8 cellular contexts compared by ENCODE assay signal in genomic region chr20:50913976-50914375, GRCh38. TPM values are rescaled to one million over a fixed set of nuclear protein-coding genes. Genes with fewer than 3 reads are reported as not detected.
DNase-seq lines count a peak whose midpoint lies in the region; ATAC-seq, FAIRE-seq and TF ChIP-seq lines count a peak whose summit lies in the region.

No MANE protein-coding gene starts in this region.

- H3K9me3 Mint-ChIP-seq in osteocyte (ENCODE audit: unreplicated experiment), result no peaks in the 10 kb centered on the region

- H3K27me3 ChIP-seq in K562 (ENCODE audit: control insufficient read depth in 2 of 2, insufficient read depth in 2 of 2, low read length in 2 of 2), result no peaks in the 10 kb centered on the region

- peaks cover 83% of the 10 kb centered on the region for H3K4me1 Mint-ChIP-seq in osteocyte (ENCODE audit: unreplicated experiment)

- H3K9me1 ChIP-seq in K562 (ENCODE audit: control insufficient read depth, insufficient read depth, low read length), result no peaks in the 10 kb centered on the region

- DNase-seq in NCI-H82 (lab: John Stamatoyannopoulos, UW) (peak; percentile 32), NCI-H82 treated with DMSO at 0.1 percent for 48 hours (lab: John Stamatoyannopoulos, UW; ENCODE audit: unreplicated experiment) (no peak), NB4 (ENCODE audit: low read depth) (peak; percentile 31), K562 (ENCODE audit: extremely low read depth in 1 of 4, low spot score in 3 of 4) (peak; percentile 27 to 72 (median 38)), osteocyte (ENCODE audit: extremely low spot score, unreplicated experiment) (no peak)

- BruUV-seq in K562 (replicated peaks; lab: Mats Ljungman, UMichigan), result no TSS peak

- TF ChIP-seq POLR2A in NB4 (IDR thresholded peaks at IDR 0.05; ENCODE audit: extremely low read depth, insufficient read length) (no peak), K562 (conservative IDR thresholded peaks at IDR 0.05) (no peak)

- H2AFZ ChIP-seq in K562 (ENCODE audit: low read depth, low read length), result no peak overlapping the region

- POLR2A ChIA-PET in K562 (lab: Yijun Ruan, JAX), result interaction anchor here (0.9 to 3.8 kb wide), 3 partner anchors 8 to 45 kb away, joined by 3 to 30 read pairs (median 4); partner anchors contain the start of genes DPM1 and MOCS3

- H3K4me1 ChIP-seq in K562 (replicated peaks in 1 of 2; ENCODE audit: control insufficient read depth in 2 of 2, insufficient read depth in 2 of 2, low read length in 2 of 2), result peaks cover 7 to 43% of the 10 kb centered on the region in 2 experiments

- H3K4me3 Mint-ChIP-seq in osteocyte (ENCODE audit: unreplicated experiment), result no peak overlapping the region

- peaks cover 100% of the 10 kb centered on the region for H3K79me2 ChIP-seq in K562 (ENCODE audit: control insufficient read depth, insufficient read depth, low read length)

- no peak overlapping the region for H3K4me2 ChIP-seq in K562 (ENCODE audit: insufficient read depth, low read length)

- H4K20me1 ChIP-seq in K562 (replicated peaks; ENCODE audit: control insufficient read depth, insufficient read depth, low read length), result peaks cover 55% of the 10 kb centered on the region

- peaks cover 10% of the 10 kb centered on the region for H3K36me3 Mint-ChIP-seq in osteocyte (ENCODE audit: unreplicated experiment)

- H3K9ac ChIP-seq in K562 (ENCODE audit: insufficient read depth in 1 of 2, low read depth in 2 of 2, low read length in 2 of 2), result no peak overlapping the region

- FAIRE-seq in K562 (lab: Jason Lieb, UNC), result peak; percentile 78

- no peaks in the 10 kb centered on the region for H3K27me3 Mint-ChIP-seq in osteocyte (ENCODE audit: unreplicated experiment)

- ATAC-seq in K562, result peak; percentile 76
- no peak for ATAC-seq in GM21576 (IDR thresholded peaks at IDR 0.05; ENCODE audit: unreplicated experiment)
- ATAC-seq in GM18511 (IDR thresholded peaks at IDR 0.05; ENCODE audit: unreplicated experiment), result no peak
- no peak for ATAC-seq in GM21528 (IDR thresholded peaks at IDR 0.05; ENCODE audit: low FRiP score, unreplicated experiment)

- H3K36me3 ChIP-seq in K562 (ENCODE audit: control insufficient read depth, insufficient read depth, low read length), result peaks cover 84% of the 10 kb centered on the region

- peak overlapping the region; percentile 9; the same call in 2 of the 3 replicates for H3K27ac ChIP-seq in K562 (ENCODE audit: extremely low read depth, low read depth, low read length)

- CTCF ChIA-PET in K562 (lab: Yijun Ruan, JAX; ENCODE audit: low intra/inter-chr PET ratio), result no interaction called here

- H3K27ac Mint-ChIP-seq in osteocyte (ENCODE audit: unreplicated experiment), result peak overlapping the region; percentile 67

- no peaks in the 10 kb centered on the region for H3K9me3 ChIP-seq in K562 (replicated peaks; ENCODE audit: control insufficient read depth, insufficient read depth, low read depth, low read length)

- in situ Hi-C loops in K562 (cut with MboI), result no loop called here

- TF ChIP-seq CTCF in NB4 (IDR thresholded peaks at IDR 0.05; ENCODE audit: low read depth, low read length) (no peak), K562 (IDR thresholded peaks at IDR 0.05 in 2 of 3, conservative IDR thresholded peaks at IDR 0.05 in 1 of 3; ENCODE audit: insufficient read depth in 2 of 3, low read depth in 1 of 3, low read length in 3 of 3) (no peak), osteocyte (IDR thresholded peaks at IDR 0.05) (no peak)

- TF ChIP-seq EP300 in K562 (IDR thresholded peaks at IDR 0.05; ENCODE audit: low read length), result no peak

- H3K4me3 ChIP-seq in NB4 (ENCODE audit: low read depth, low read length) (no peak overlapping the region), K562 (no peak overlapping the region)

- no peak for TF ChIP-seq RAD21 in K562 (CRISPR knock-in tag; conservative IDR thresholded peaks at IDR 0.05 in 1 of 2, IDR thresholded peaks at IDR 0.05 in 1 of 2)

- intact Hi-C loops in K562 (cut with micrococcal nuclease), result no loop called here

TF ChIP-seq in K562, 482 proteins besides CTCF, POLR2A, EP300 and RAD21 (continues in another document):
- TF ChIP-seq ZSCAN29 (IDR thresholded peaks at IDR 0.05), result no peak
- TF ChIP-seq PCBP1 (IDR thresholded peaks at IDR 0.05; ENCODE audit: low read depth, low read length, poor library complexity, severe bottlenecking), result no peak
- no peak for TF ChIP-seq MEF2A (IDR thresholded peaks at IDR 0.05; ENCODE audit: control insufficient read depth, low read depth, low read length)
- TF ChIP-seq NR2C1 (IDR thresholded peaks at IDR 0.05), result no peak
- TF ChIP-seq NR2C1 (tag; IDR thresholded peaks at IDR 0.05), result no peak
- TF ChIP-seq MXI1 (IDR thresholded peaks at IDR 0.05; ENCODE audit: low read depth, low read length), result no peak
- no peak for TF ChIP-seq PRMT5 (CRISPR knock-in tag; IDR thresholded peaks at IDR 0.05)
- TF ChIP-seq CTBP1 (IDR thresholded peaks at IDR 0.05; ENCODE audit: borderline replicate concordance), result peak; percentile 55; the same call in 1 of the 2 replicates
- no peak for TF ChIP-seq PRPF4 (IDR thresholded peaks at IDR 0.05; ENCODE audit: insufficient read depth, low read depth, low read length, poor library complexity, severe bottlenecking)
- no peak for TF ChIP-seq MAFK (IDR thresholded peaks at IDR 0.05; ENCODE audit: low read length)
- no peak for TF ChIP-seq ZNF232 (CRISPR knock-in tag; IDR thresholded peaks at IDR 0.05)

RNA-seq across cellular contexts. Expression of gene ADNP, which starts 17.3 kb away (rescaled TPM):
- 37.0 and 96.7 TPM in 2 replicates for total RNA-seq in K562 (2011; cell fraction: chromatin; rRNA removed; ENCODE audit: low replicate concordance)
- total RNA-seq in K562 (2011; cell fraction: nucleolus; rRNA removed), result 22.0 and 32.6 TPM in 2 replicates
- 53.4 and 65.7 TPM in 2 replicates for total RNA-seq in K562 (2011; cell fraction: nucleoplasm; rRNA removed)
- total RNA-seq in K562 (2014; rRNA removed), result 17.8 and 18.7 TPM in 2 replicates
- 24.5 and 26.1 TPM in 2 replicates for total RNA-seq in K562 (2014; rRNA removed; fragmentation: Illumina TruSeq; extraction: Trizol)
- 20.7 and 25.0 TPM in 2 replicates for total RNA-seq in K562 (2015; rRNA removed; fragmentation: Illumina TruSeq; extraction: Trizol)
- 52.2 and 59.9 TPM in 2 replicates for total RNA-seq in K562 (2021)
- 19.4 and 22.9 TPM in 2 replicates for polyA plus RNA-seq in K562 (2011; rRNA removed)
- polyA plus RNA-seq in K562 (2011; cell fraction: cytosol; rRNA removed), result 8.7 and 15.8 TPM in 2 replicates
- polyA plus RNA-seq in K562 (2011; cell fraction: nucleus; rRNA removed), result 28.0 and 40.0 TPM in 2 replicates
- 37.3 and 38.0 TPM in 2 replicates for polyA plus RNA-seq in K562 (2012)
- 50.7 and 52.0 TPM in 2 replicates for polyA plus RNA-seq in K562 (2014; fragmentation: Illumina TruSeq; extraction: Trizol)
- polyA plus RNA-seq in K562 (2014; fragmentation: Nextera tagmentation; extraction: Ambion mirVana), result 10 to 100 TPM; 25.3 to 40.0 TPM
- polyA plus RNA-seq in K562 (2014; rRNA removed), result 20.9 and 26.0 TPM in 2 replicates
- polyA minus RNA-seq in K562 (2011; rRNA and poly(A)+ RNA removed), result 60.3 and 74.4 TPM in 2 replicates
- polyA minus RNA-seq in K562 (2011; cell fraction: cytosol; rRNA and poly(A)+ RNA removed), result 38.7 and 40.3 TPM in 2 replicates
- polyA minus RNA-seq in K562 (2011; cell fraction: nucleus; rRNA and poly(A)+ RNA removed), result 14.8 and 28.8 TPM in 2 replicates
- total RNA-seq in osteocyte, result 67.4 and 79.6 TPM in 2 replicates

RNA-seq across cellular contexts. Expression of gene DPM1, which starts 44.4 kb away (rescaled TPM):
- total RNA-seq in K562 (2011; cell fraction: chromatin; rRNA removed; ENCODE audit: low replicate concordance), result 27.3 and 28.7 TPM in 2 replicates
- total RNA-seq in K562 (2011; cell fraction: nucleolus; rRNA removed), result 26.3 and 26.7 TPM in 2 replicates
- total RNA-seq in K562 (2011; cell fraction: nucleoplasm; rRNA removed), result 21.8 and 29.6 TPM in 2 replicates
- total RNA-seq in K562 (2014; rRNA removed), result 83.7 and 105 TPM in 2 replicates
- 163 and 167 TPM in 2 replicates for total RNA-seq in K562 (2014; rRNA removed; fragmentation: Illumina TruSeq; extraction: Trizol)
- 123 and 133 TPM in 2 replicates for total RNA-seq in K562 (2015; rRNA removed; fragmentation: Illumina TruSeq; extraction: Trizol)
- 75.2 and 81.4 TPM in 2 replicates for total RNA-seq in K562 (2021)
- 70.3 and 109 TPM in 2 replicates for polyA plus RNA-seq in K562 (2011; rRNA removed)
- 27.3 and 58.0 TPM in 2 replicates for polyA plus RNA-seq in K562 (2011; cell fraction: cytosol; rRNA removed)
- 23.6 and 46.5 TPM in 2 replicates for polyA plus RNA-seq in K562 (2011; cell fraction: nucleus; rRNA removed)
- polyA plus RNA-seq in K562 (2012), result 60.2 and 99.7 TPM in 2 replicates
- 131 and 153 TPM in 2 replicates for polyA plus RNA-seq in K562 (2014; fragmentation: Illumina TruSeq; extraction: Trizol)
- polyA plus RNA-seq in K562 (2014; fragmentation: Nextera tagmentation; extraction: Ambion mirVana), result 100 to 1,000 TPM; 185 to 190 TPM
- 163 and 186 TPM in 2 replicates for polyA plus RNA-seq in K562 (2014; rRNA removed)
- 43.3 and 44.4 TPM in 2 replicates for polyA minus RNA-seq in K562 (2011; rRNA and poly(A)+ RNA removed)
- polyA minus RNA-seq in K562 (2011; cell fraction: cytosol; rRNA and poly(A)+ RNA removed), result 27.7 and 46.1 TPM in 2 replicates
- 19.8 and 20.9 TPM in 2 replicates for polyA minus RNA-seq in K562 (2011; cell fraction: nucleus; rRNA and poly(A)+ RNA removed)
- total RNA-seq in osteocyte, result 32.7 and 37.7 TPM in 2 replicates

RNA-seq across cellular contexts. Expression of gene MOCS3, which starts 44.6 kb away (rescaled TPM):
- total RNA-seq in K562 (2011; cell fraction: chromatin; rRNA removed; ENCODE audit: low replicate concordance), result 5.6 and 8.5 TPM in 2 replicates
- 13.2 and 15.8 TPM in 2 replicates for total RNA-seq in K562 (2011; cell fraction: nucleolus; rRNA removed)
- 10.8 and 11.0 TPM in 2 replicates for total RNA-seq in K562 (2011; cell fraction: nucleoplasm; rRNA removed)
- total RNA-seq in K562 (2014; rRNA removed), result 5.1 and 6.5 TPM in 2 replicates
- 4.4 TPM in 2 replicates for total RNA-seq in K562 (2014; rRNA removed; fragmentation: Illumina TruSeq; extraction: Trizol)
- total RNA-seq in K562 (2015; rRNA removed; fragmentation: Illumina TruSeq; extraction: Trizol), result 4.6 and 4.7 TPM in 2 replicates
- total RNA-seq in K562 (2021), result 5.6 and 6.2 TPM in 2 replicates
- 2.6 and 2.9 TPM in 2 replicates for polyA plus RNA-seq in K562 (2011; rRNA removed)
- polyA plus RNA-seq in K562 (2011; cell fraction: cytosol; rRNA removed), result 3.1 and 8.1 TPM in 2 replicates
- polyA plus RNA-seq in K562 (2011; cell fraction: nucleus; rRNA removed), result 1.6 and 2.1 TPM in 2 replicates
- polyA plus RNA-seq in K562 (2012), result 2.8 and 4.0 TPM in 2 replicates
- polyA plus RNA-seq in K562 (2014; fragmentation: Illumina TruSeq; extraction: Trizol), result 2.8 and 3.3 TPM in 2 replicates
- 1 to 10 TPM in 1 of 2 experiments, under 1 TPM in 1; 0.70 to 1.0 TPM for polyA plus RNA-seq in K562 (2014; fragmentation: Nextera tagmentation; extraction: Ambion mirVana)
- 2.9 and 3.1 TPM in 2 replicates for polyA plus RNA-seq in K562 (2014; rRNA removed)
- polyA minus RNA-seq in K562 (2011; rRNA and poly(A)+ RNA removed), result 5.1 and 6.5 TPM in 2 replicates
- 3.4 and 5.0 TPM in 2 replicates for polyA minus RNA-seq in K562 (2011; cell fraction: cytosol; rRNA and poly(A)+ RNA removed)
- polyA minus RNA-seq in K562 (2011; cell fraction: nucleus; rRNA and poly(A)+ RNA removed), result 6.1 and 7.7 TPM in 2 replicates
- total RNA-seq in osteocyte, result 5.0 and 5.5 TPM in 2 replicates

Comparison
In these comparisons a context has a peak if more than half of its experiments do, and no peak if none do; other contexts are left out.
1. DNase-seq: peak in NCI-H82 (single experiment), NB4 (single experiment) and K562 (4 of 4); none in NCI-H82 treated with DMSO at 0.1 percent for 48 hours (single experiment) and osteocyte (single experiment).